ENCODE assay signal across 18 cellular contexts in genomic region chr3:100274361-100274760, GRCh38. TPM values are rescaled to one million over a fixed set of nuclear protein-coding genes. Genes with fewer than 3 reads are reported as not detected.
DNase-seq lines count a peak whose midpoint lies in the region; ATAC-seq and TF ChIP-seq lines count a peak whose summit lies in the region.
"Had no signal": no experiment of that assay in that cellular context is flagged by ENCODE, and none has a peak within 500 bp of the region (broad histone marks: within the 10 kb centered on the region; RNA-seq: fewer than 3 reads in every experiment).

No MANE protein-coding gene starts in this region.

- POLR2A ChIA-PET in HEK293T (lab: Yijun Ruan, JAX), result no interaction called here

- H3K9me3 Mint-ChIP-seq in progenitor cell of endocrine pancreas (ENCODE audit: low read depth) (no peaks in the 10 kb centered on the region), nephron progenitor cell (no peaks in the 10 kb centered on the region)
- H3K9me3 Mint-ChIP-seq: CD4-positive, alpha-beta memory T cell; GM23338 had no signal

- H3K36me3 Mint-ChIP-seq in progenitor cell of endocrine pancreas (ENCODE audit: insufficient read depth) (no peaks in the 10 kb centered on the region), nephron progenitor cell (ENCODE audit: low read depth) (no peaks in the 10 kb centered on the region)

- ATAC-seq in GM18502 (IDR thresholded peaks at IDR 0.05; ENCODE audit: poor library complexity, unreplicated experiment), result peak; percentile 75
- peak; percentile 66 for ATAC-seq in GM21526 (IDR thresholded peaks at IDR 0.05; ENCODE audit: low FRiP score, unreplicated experiment)
- ATAC-seq: A549, GM23338 had no signal

- CTCF ChIA-PET in HEK293T (lab: Yijun Ruan, JAX), result no interaction called here

- peak; percentile 28 for DNase-seq in MV-4-11 (lab: John Stamatoyannopoulos, UW)
- DNase-seq in progenitor cell of endocrine pancreas (ENCODE audit: low spot score, unreplicated experiment), result no peak
- no peak for DNase-seq in NCI-H1092 treated with DMSO at 0.1 percent for 48 hours (lab: John Stamatoyannopoulos, UW)
- DNase-seq in nephron progenitor cell, result no peak
- no peak for DNase-seq in HEK293T (ENCODE audit: extremely low spot score)
- no peak for DNase-seq in T1000 (lab: John Stamatoyannopoulos, UW)
- DNase-seq: BE2C; CD4-positive, alpha-beta memory T cell; DMS153; DMS79 treated with DMSO at 0.1 percent for 48 hours; EL; GDM1; H7; Karpas-422 had no signal

- TF ChIP-seq CTCF in progenitor cell of endocrine pancreas (IDR thresholded peaks at IDR 0.05; ENCODE audit: unreplicated experiment), result no peak
- TF ChIP-seq CTCF in nephron progenitor cell (IDR thresholded peaks at IDR 0.05), result no peak

- no peaks in the 10 kb centered on the region for H3K27me3 Mint-ChIP-seq in progenitor cell of endocrine pancreas
- H3K27me3 Mint-ChIP-seq in nephron progenitor cell (ENCODE audit: low read depth, poor library complexity), result no peaks in the 10 kb centered on the region
- H3K27me3 Mint-ChIP-seq: CD4-positive, alpha-beta memory T cell had no signal

- H3K4me3 Mint-ChIP-seq in progenitor cell of endocrine pancreas (ENCODE audit: low read depth) (no peak overlapping the region), nephron progenitor cell (no peak overlapping the region)
- H3K4me3 Mint-ChIP-seq: CD4-positive, alpha-beta memory T cell; GM23338 had no signal

- H3K4me1 Mint-ChIP-seq in progenitor cell of endocrine pancreas (ENCODE audit: low read depth) (peaks cover 48% of the 10 kb centered on the region), nephron progenitor cell (peaks cover 23% of the 10 kb centered on the region)

- peak overlapping the region; percentile 26 for H3K27ac Mint-ChIP-seq in progenitor cell of endocrine pancreas
- no peak overlapping the region for H3K27ac Mint-ChIP-seq in nephron progenitor cell
- H3K27ac Mint-ChIP-seq: GM23338 had no signal

TF ChIP-seq in HEK293T, 16 proteins besides CTCF, POLR2A, EP300 and RAD21:
- TF ChIP-seq ARNT (IDR thresholded peaks at IDR 0.05) (no peak), BHLHE40 (IDR thresholded peaks at IDR 0.05; ENCODE audit: borderline replicate concordance) (no peak), ZNF384 (IDR thresholded peaks at IDR 0.05) (no peak), FOXM1 (IDR thresholded peaks at IDR 0.05; ENCODE audit: borderline replicate concordance) (no peak), NFRKB (IDR thresholded peaks at IDR 0.05) (no peak), HDGF (IDR thresholded peaks at IDR 0.05; ENCODE audit: borderline replicate concordance) (no peak), FOXA1 (IDR thresholded peaks at IDR 0.05) (no peak), CTBP1 (IDR thresholded peaks at IDR 0.05; ENCODE audit: borderline replicate concordance) (no peak), SP1 (IDR thresholded peaks at IDR 0.05) (no peak), TARDBP (IDR thresholded peaks at IDR 0.05) (no peak), LEF1 (IDR thresholded peaks at IDR 0.05; ENCODE audit: borderline replicate concordance) (no peak), L3MBTL2 (conservative IDR thresholded peaks at IDR 0.05) (no peak), ELF4 (IDR thresholded peaks at IDR 0.05) (no peak), SUZ12 (IDR thresholded peaks at IDR 0.05) (no peak), FOXK2 (IDR thresholded peaks at IDR 0.05) (no peak)
- TF ChIP-seq, protein P1, sequence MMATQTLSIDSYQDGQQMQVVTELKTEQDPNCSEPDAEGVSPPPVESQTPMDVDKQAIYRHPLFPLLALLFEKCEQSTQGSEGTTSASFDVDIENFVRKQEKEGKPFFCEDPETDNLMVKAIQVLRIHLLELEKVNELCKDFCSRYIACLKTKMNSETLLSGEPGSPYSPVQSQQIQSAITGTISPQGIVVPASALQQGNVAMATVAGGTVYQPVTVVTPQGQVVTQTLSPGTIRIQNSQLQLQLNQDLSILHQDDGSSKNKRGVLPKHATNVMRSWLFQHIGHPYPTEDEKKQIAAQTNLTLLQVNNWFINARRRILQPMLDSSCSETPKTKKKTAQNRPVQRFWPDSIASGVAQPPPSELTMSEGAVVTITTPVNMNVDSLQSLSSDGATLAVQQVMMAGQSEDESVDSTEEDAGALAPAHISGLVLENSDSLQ (IDR thresholded peaks at IDR 0.05), result no peak

RNA-seq across cellular contexts. Expression of gene TBC1D23, which starts 13.6 kb away (rescaled TPM):
- 44.6 and 48.8 TPM in 2 replicates for total RNA-seq in progenitor cell of endocrine pancreas
